Comparison of ENCODE assay signal across 14 cellular contexts in the genomic region with DNA sequence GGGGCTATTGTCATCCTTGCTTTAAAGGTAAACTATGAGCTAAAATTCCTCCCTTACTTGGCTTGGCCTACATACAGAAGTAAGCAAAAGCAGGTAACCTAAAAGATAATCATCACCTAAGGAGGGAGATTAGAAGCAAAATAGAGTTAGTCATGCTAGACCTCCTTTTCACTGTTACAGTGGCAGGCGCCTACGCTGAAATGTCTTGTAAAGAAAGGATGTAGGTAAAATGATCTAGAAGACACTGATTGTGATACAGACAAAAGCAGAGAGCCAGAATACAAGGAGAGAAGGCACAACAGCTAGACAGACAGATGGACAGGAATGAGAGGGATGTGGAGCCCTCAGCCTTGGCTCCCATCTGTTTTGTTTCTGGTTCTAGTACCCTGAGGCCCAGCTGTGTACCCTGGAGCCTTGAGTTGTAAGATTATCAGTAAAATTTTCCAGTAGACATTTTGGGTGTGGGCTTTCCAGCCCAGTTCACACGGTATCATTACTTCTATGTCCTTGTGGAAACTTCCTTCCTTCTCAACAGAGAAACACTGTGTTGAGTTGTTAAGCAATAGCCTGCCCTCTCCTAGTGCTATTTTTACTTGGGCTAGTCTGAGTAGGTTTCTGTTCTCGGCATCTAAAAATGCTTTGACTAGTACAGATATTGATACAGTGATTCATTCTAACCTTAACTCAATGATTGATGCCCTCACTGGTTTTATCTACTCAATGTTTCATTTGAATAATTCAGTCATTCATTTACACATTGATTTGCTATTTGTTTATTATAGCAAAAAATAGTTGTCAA. TPM values are rescaled to one million over a fixed set of nuclear protein-coding genes. Genes with fewer than 3 reads are reported as not detected.
A peak's percentile ranks its signal among the peaks of the same experiment; 100 is the strongest.
DNase-seq lines count a peak whose midpoint lies in the region; ATAC-seq and TF ChIP-seq lines count a peak whose summit lies in the region.
"Had no signal": no experiment of that assay in that cellular context is flagged by ENCODE, and none has a peak within 500 bp of the region (broad histone marks: within the 10 kb centered on the region; RNA-seq: fewer than 3 reads in every experiment).

No MANE protein-coding gene starts in this region.

- DNase-seq in WTC11 (ENCODE audit: low spot score), result no peak
- DNase-seq in activated CD4-positive, alpha-beta T cell treated with anti-CD3 and anti-CD28 coated beads, Interleukin-2, amount 50 U/mL, for 48 hours, result no peak
- DNase-seq in activated effector memory CD4-positive, alpha-beta T cell treated with Interleukin-2 at 50 U/mL for 16 hours, result no peak
- DNase-seq in activated CD8-positive, alpha-beta memory T cell treated with anti-CD3 and anti-CD28 coated beads for 24 hours, result no peak
- no peak for DNase-seq in Kasumi-1 (lab: John Stamatoyannopoulos, UW)
- DNase-seq: activated CD4-positive, alpha-beta T cell treated with anti-CD3 and anti-CD28 coated beads for 48 hours; DMS153; effector memory CD4-positive, alpha-beta T cell; NCI-H1092 treated with DMSO at 0.1 percent for 48 hours; RPMI8226 had no signal

- H3K9me3 Mint-ChIP-seq in WTC11, result peaks cover 19% of the 10 kb centered on the region

- no peak for TF ChIP-seq CTCF in WTC11 (IDR thresholded peaks at IDR 0.05)

- peaks cover 12% of the 10 kb centered on the region for H3K27me3 Mint-ChIP-seq in WTC11 (ENCODE audit: low read depth)

- H3K36me3 Mint-ChIP-seq in WTC11, result peaks cover 18% of the 10 kb centered on the region

- 0 out of 2 replicates have a peak overlapping the region, but pooled peaks have one; percentile 81 for H3K27ac Mint-ChIP-seq in WTC11

- H3K4me1 Mint-ChIP-seq in WTC11, result peaks cover 69% of the 10 kb centered on the region

- no peak overlapping the region for H3K4me3 Mint-ChIP-seq in WTC11

- POLR2A ChIA-PET in WTC11 (lab: Charles Lee), result no interaction called here

- ATAC-seq in GM18868 (IDR thresholded peaks at IDR 0.05; ENCODE audit: unreplicated experiment) (peak; percentile 92), GM21529 (IDR thresholded peaks at IDR 0.05; ENCODE audit: unreplicated experiment) (peak; percentile 93), HG03108 (IDR thresholded peaks at IDR 0.05; ENCODE audit: unreplicated experiment) (peak; percentile 72), WTC11 (no peak)

- CTCF ChIA-PET in WTC11 (lab: Charles Lee), result interaction anchor here (1.2 kb wide), 1 partner anchor 17 kb away, joined by 4 read pairs; no protein-coding TSS in a partner anchor

TF ChIP-seq in WTC11, 78 proteins besides CTCF, POLR2A, EP300 and RAD21:
- TF ChIP-seq ZNF219 (CRISPR knock-in tag; IDR thresholded peaks at IDR 0.05; ENCODE audit: borderline replicate concordance), result no peak
- TF ChIP-seq, protein P1, sequence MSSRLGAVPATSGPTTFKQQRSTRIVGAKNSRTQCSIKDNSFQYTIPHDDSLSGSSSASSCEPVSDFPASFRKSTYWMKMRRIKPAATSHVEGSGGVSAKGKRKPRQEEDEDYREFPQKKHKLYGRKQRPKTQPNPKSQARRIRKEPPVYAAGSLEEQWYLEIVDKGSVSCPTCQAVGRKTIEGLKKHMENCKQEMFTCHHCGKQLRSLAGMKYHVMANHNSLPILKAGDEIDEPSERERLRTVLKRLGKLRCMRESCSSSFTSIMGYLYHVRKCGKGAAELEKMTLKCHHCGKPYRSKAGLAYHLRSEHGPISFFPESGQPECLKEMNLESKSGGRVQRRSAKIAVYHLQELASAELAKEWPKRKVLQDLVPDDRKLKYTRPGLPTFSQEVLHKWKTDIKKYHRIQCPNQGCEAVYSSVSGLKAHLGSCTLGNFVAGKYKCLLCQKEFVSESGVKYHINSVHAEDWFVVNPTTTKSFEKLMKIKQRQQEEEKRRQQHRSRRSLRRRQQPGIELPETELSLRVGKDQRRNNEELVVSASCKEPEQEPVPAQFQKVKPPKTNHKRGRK (CRISPR knock-in tag; IDR thresholded peaks at IDR 0.05; ENCODE audit: borderline replicate concordance), result no peak

RNA-seq across cellular contexts. Expression of a gene that starts 7.7 kb away (rescaled TPM):
- total RNA-seq in WTC11 (2021), result not detected in 3 replicates
- total RNA-seq: H4 had no signal
